In genomic region chr1:9416918-9417500, GRCh38 we compare ENCODE assay signal across 24 cellular contexts.
DNase-seq lines count a peak whose midpoint lies in the region; ATAC-seq, FAIRE-seq and TF ChIP-seq lines count a peak whose summit lies in the region.
"Had no signal": no experiment of that assay in that cellular context is flagged by ENCODE, and none has a peak within 500 bp of the region (broad histone marks: within the 10 kb centered on the region; RNA-seq: fewer than 3 reads in every experiment).

No MANE protein-coding gene starts in this region.

- H3F3A ChIP-seq in Loucy (ENCODE audit: low read depth) = peaks cover 14% of the 10 kb centered on the region

- peak overlapping the region; percentile 44 for H3K4me3 Mint-ChIP-seq in activated naive CD4-positive, alpha-beta T cell treated with anti-CD3 and anti-CD28 coated beads, Interleukin-2, amount 50 U/mL, for 24 hours
- H3K4me3 Mint-ChIP-seq: activated naive CD4-positive, alpha-beta T cell treated with anti-CD3 and anti-CD28 coated beads, Interleukin-2, amount 10 ng/mL, durations not matched to agents 7 days and 5 days had no signal

- TF ChIP-seq CTCF in Loucy (conservative IDR thresholded peaks at IDR 0.05; ENCODE audit: low read length) (no peak), bronchial epithelial cell (IDR thresholded peaks at IDR 0.05; ENCODE audit: insufficient read depth, low read length, severe bottlenecking) (no peak), GM13977 (IDR thresholded peaks at IDR 0.05; ENCODE audit: extremely low read depth, insufficient read depth, missing control alignments) (no peak)

- no peaks in the 10 kb centered on the region for H3K27me3 ChIP-seq in Loucy (ENCODE audit: insufficient read depth, low read length, poor library complexity, severe bottlenecking)
- no peaks in the 10 kb centered on the region for H3K27me3 ChIP-seq in bronchial epithelial cell (ENCODE audit: control insufficient read depth, insufficient read depth, low read length)
- H3K27me3 ChIP-seq: ascending aorta had no signal

- no peaks in the 10 kb centered on the region for H4K20me1 ChIP-seq in Loucy (ENCODE audit: insufficient read depth, low read length, poor library complexity, severe bottlenecking)

- H3K27me3 Mint-ChIP-seq in activated naive CD4-positive, alpha-beta T cell treated with anti-CD3 and anti-CD28 coated beads, Interleukin-2, amount 50 U/mL, for 24 hours = peaks cover 2% of the 10 kb centered on the region

- no peaks in the 10 kb centered on the region for H3K36me3 Mint-ChIP-seq in activated naive CD4-positive, alpha-beta T cell treated with anti-CD3 and anti-CD28 coated beads, Interleukin-2, amount 50 U/mL, for 24 hours
- peaks cover 0 to under 1% of the 10 kb centered on the region in 2 donors for H3K36me3 Mint-ChIP-seq in activated naive CD4-positive, alpha-beta T cell treated with anti-CD3 and anti-CD28 coated beads, Interleukin-2, amount 50 U/mL, for 72 hours
- H3K36me3 Mint-ChIP-seq: activated naive CD4-positive, alpha-beta T cell treated with anti-CD3 and anti-CD28 coated beads, Interleukin-2, amount 10 ng/mL, durations not matched to agents 7 days and 5 days had no signal

- H3K4me1 Mint-ChIP-seq in activated naive CD4-positive, alpha-beta T cell treated with anti-CD3 and anti-CD28 coated beads, Interleukin-2, amount 50 U/mL, for 24 hours = peaks cover 53% of the 10 kb centered on the region

- H3K4me2 ChIP-seq in Loucy (ENCODE audit: low read depth, low read length, poor library complexity, severe bottlenecking) = no peak overlapping the region

- no peaks in the 10 kb centered on the region for H3K9me3 Mint-ChIP-seq in activated naive CD4-positive, alpha-beta T cell treated with anti-CD3 and anti-CD28 coated beads, Interleukin-2, amount 50 U/mL, for 24 hours
- no peaks in the 10 kb centered on the region for H3K9me3 Mint-ChIP-seq in activated naive CD4-positive, alpha-beta T cell treated with anti-CD3 and anti-CD28 coated beads, Interleukin-2, amount 50 U/mL, for 72 hours
- H3K9me3 Mint-ChIP-seq: activated naive CD4-positive, alpha-beta T cell treated with anti-CD3 and anti-CD28 coated beads, Interleukin-2, amount 10 ng/mL, durations not matched to agents 7 days and 5 days had no signal

- H3K79me2 ChIP-seq in Loucy (ENCODE audit: insufficient read depth, low read length) = peaks cover 19% of the 10 kb centered on the region; the same call in 1 of the 2 replicates

- ATAC-seq in activated naive CD4-positive, alpha-beta T cell treated with anti-CD3 and anti-CD28 coated beads, Interleukin-2, amount 50 U/mL, for 72 hours = no peak
- no peak for ATAC-seq in HG03342 (IDR thresholded peaks at IDR 0.05; ENCODE audit: unreplicated experiment)
- ATAC-seq in HG02642 (IDR thresholded peaks at IDR 0.05; ENCODE audit: poor library complexity, unreplicated experiment) = no peak
- ATAC-seq: K562 had no signal

- DNase-seq in activated naive CD4-positive, alpha-beta T cell treated with anti-CD3 and anti-CD28 coated beads, Interleukin-2, amount 50 U/mL, for 72 hours (ENCODE audit: low spot score in 2 of 2) = no peak
- DNase-seq in bronchial epithelial cell (ENCODE audit: low read depth) = no peak
- no peak for DNase-seq in KG1 (lab: John Stamatoyannopoulos, UW)
- DNase-seq in GM13977 (ENCODE audit: low spot score) = no peak
- DNase-seq: C1 segment of cervical spinal cord; cerebellar nuclear complex; DMS 273 treated with DMSO at 0.1 percent for 48 hours; effector CD4-positive, alpha-beta T cell; islet precursor cell; NCI-H146; NCI-H510A treated with DMSO at 0.1 percent for 48 hours; NK-92 treated with Interleukin-12 subunit alpha and Interleukin-12 subunit beta, amount 100 ng/mL, for 24 hours had no signal

- FAIRE-seq in bronchial epithelial cell (lab: Jason Lieb, UNC) = peak; percentile 7
- FAIRE-seq: frontal cortex, G401.6, K562 had no signal

- peaks cover 80% of the 10 kb centered on the region for H3K4me1 ChIP-seq in Loucy (ENCODE audit: insufficient read depth, low read length, poor library complexity, severe bottlenecking)
- H3K4me1 ChIP-seq: prostate gland had no signal

- peak overlapping the region; percentile 26 for H3K9ac ChIP-seq in Loucy (ENCODE audit: low read depth, low read length, poor library complexity, severe bottlenecking)

- no peaks in the 10 kb centered on the region for H3K9me2 ChIP-seq in Loucy (replicated peaks; ENCODE audit: low read depth, low read length)

- no peak overlapping the region for H2AFZ ChIP-seq in Loucy (ENCODE audit: low read length)

- H3K27ac Mint-ChIP-seq in activated naive CD4-positive, alpha-beta T cell treated with anti-CD3 and anti-CD28 coated beads, Interleukin-2, amount 50 U/mL, for 24 hours = peak overlapping the region; percentile 61
- H3K27ac Mint-ChIP-seq in activated naive CD4-positive, alpha-beta T cell treated with anti-CD3 and anti-CD28 coated beads, Interleukin-2, amount 50 U/mL, for 72 hours = no peak overlapping the region
- H3K27ac Mint-ChIP-seq: activated naive CD4-positive, alpha-beta T cell treated with anti-CD3 and anti-CD28 coated beads, Interleukin-2, amount 10 ng/mL, durations not matched to agents 7 days and 5 days had no signal

- no peaks in the 10 kb centered on the region for H3K36me3 ChIP-seq in Loucy (ENCODE audit: insufficient read depth, low read length)
- no peaks in the 10 kb centered on the region for H3K36me3 ChIP-seq in bronchial epithelial cell (ENCODE audit: control insufficient read depth, insufficient read depth, low read length)
- H3K36me3 ChIP-seq: ascending aorta, neutrophil, prostate gland had no signal

- H3K9me3 ChIP-seq in Loucy (ENCODE audit: insufficient read depth, low read depth, low read length) = no peaks in the 10 kb centered on the region
- H3K9me3 ChIP-seq: ascending aorta, neutrophil, prostate gland had no signal

- no peak overlapping the region for H3K4me3 ChIP-seq in Loucy (ENCODE audit: low read length, poor library complexity, severe bottlenecking)
- no peak overlapping the region for H3K4me3 ChIP-seq in bronchial epithelial cell (ENCODE audit: low read depth, low read length)
- H3K4me3 ChIP-seq: ascending aorta, K562, lung, prostate gland had no signal

- in situ Hi-C loops in GM13977 (cut with MboI; ENCODE audit: low pct_unique_long_range_greater_than_20kb, low sequenced_read_pairs, unreplicated experiment) = no loop called here
